Comparison of ENCODE assay signal across 19 cellular contexts in genomic region chr4:79288185-79288584, GRCh38. TPM values are rescaled to one million over a fixed set of nuclear protein-coding genes. Genes with fewer than 3 reads are reported as not detected.
DNase-seq lines count a peak whose midpoint lies in the region; ATAC-seq, FAIRE-seq and TF ChIP-seq lines count a peak whose summit lies in the region.
"Had no signal": no experiment of that assay in that cellular context is flagged by ENCODE, and none has a peak within 500 bp of the region (broad histone marks: within the 10 kb centered on the region; RNA-seq: fewer than 3 reads in every experiment).

No MANE protein-coding gene starts in this region.

- H3K27ac ChIP-seq in A549: no peak overlapping the region
- H3K27ac ChIP-seq in GM23338 (ENCODE audit: low read depth): no peak overlapping the region
- H3K27ac ChIP-seq in SK-N-MC: peak overlapping the region; percentile 61
- peak overlapping the region; percentile 64 for H3K27ac ChIP-seq in neural cell (ENCODE audit: low read length)
- H3K27ac ChIP-seq in foreskin keratinocyte: no peak overlapping the region

- H3K4me1 Mint-ChIP-seq in GM23338: no peaks in the 10 kb centered on the region
- H3K4me1 Mint-ChIP-seq: CD14-positive monocyte had no signal

- no peak for FAIRE-seq in A549 (lab: Jason Lieb, UNC)
- FAIRE-seq: D721Med, GM12892, GM19239, H1 had no signal

- POLR2A ChIA-PET in A549 (lab: Yijun Ruan, JAX): no interaction called here

- H3K4me2 ChIP-seq in A549: no peak overlapping the region
- H3K4me2 ChIP-seq in GM23338: no peak overlapping the region
- H3K4me2 ChIP-seq in neural cell (ENCODE audit: low read length): peak overlapping the region; percentile 50

- TF ChIP-seq CTCF in A549 (IDR thresholded peaks at IDR 0.05) (no peak), GM23338 (conservative IDR thresholded peaks at IDR 0.05; ENCODE audit: low read depth in 2 of 2) (no peak), neural cell (IDR thresholded peaks at IDR 0.05; ENCODE audit: poor library complexity, severe bottlenecking) (no peak), foreskin keratinocyte (conservative IDR thresholded peaks at IDR 0.05) (no peak)

- DNase-seq in A549 (ENCODE audit: low read depth in 1 of 2, low spot score in 1 of 2): no peak
- no peak for DNase-seq in GM23338 (ENCODE audit: low spot score)
- DNase-seq in SK-N-MC (ENCODE audit: low read depth, low spot score): no peak
- no peak for DNase-seq in NCI-H345 (lab: John Stamatoyannopoulos, UW)
- DNase-seq in foreskin keratinocyte: no peak
- DNase-seq: CD8-positive, alpha-beta T cell; COR-L47; DND-41; GDM1 had no signal

- no peak overlapping the region for H3K27ac Mint-ChIP-seq in GM23338
- H3K27ac Mint-ChIP-seq: CD14-positive monocyte; CD8-positive, alpha-beta T cell had no signal

- H2AFZ ChIP-seq in GM23338: peak overlapping the region; percentile 60; the same call in 1 of the 2 replicates
- H2AFZ ChIP-seq in neural cell (ENCODE audit: low read depth, low read length): no peak overlapping the region

- CTCF ChIA-PET in A549 (lab: Yijun Ruan, JAX): no interaction called here

- ATAC-seq in A549 (no peak), GM23338 (no peak), foreskin keratinocyte (no peak)
- ATAC-seq: CD8-positive, alpha-beta T cell had no signal

- no peaks in the 10 kb centered on the region for H3K36me3 ChIP-seq in GM23338 (ENCODE audit: insufficient read depth)
- no peaks in the 10 kb centered on the region for H3K36me3 ChIP-seq in SK-N-MC (ENCODE audit: insufficient read depth, low read length)
- no peaks in the 10 kb centered on the region for H3K36me3 ChIP-seq in neural cell (ENCODE audit: insufficient read depth, low read length)
- H3K36me3 ChIP-seq: HAP-1 had no signal

- no peak for TF ChIP-seq POLR2A in A549 (IDR thresholded peaks at IDR 0.05; ENCODE audit: low read length)

- H4K20me1 ChIP-seq in GM23338 (replicated peaks; ENCODE audit: insufficient read depth) (no peaks in the 10 kb centered on the region), neural cell (ENCODE audit: insufficient read depth) (no peaks in the 10 kb centered on the region)

- TF ChIP-seq RAD21 in A549 (conservative IDR thresholded peaks at IDR 0.05 in 1 of 2, IDR thresholded peaks at IDR 0.05 in 1 of 2): no peak
- TF ChIP-seq RAD21 in neural cell (conservative IDR thresholded peaks at IDR 0.05): no peak

- H3K9ac ChIP-seq in SK-N-MC (ENCODE audit: insufficient read length) (no peak overlapping the region), neural cell (ENCODE audit: low read length) (peak overlapping the region; percentile 9)

- H3K36me3 Mint-ChIP-seq in GM23338 (ENCODE audit: low read depth): no peaks in the 10 kb centered on the region
- H3K36me3 Mint-ChIP-seq: CD14-positive monocyte; CD8-positive, alpha-beta T cell had no signal

- H3K9me2 ChIP-seq in GM23338 (ENCODE audit: insufficient read depth): no peaks in the 10 kb centered on the region
- no peaks in the 10 kb centered on the region for H3K9me2 ChIP-seq in neural cell (ENCODE audit: insufficient read depth, low read length)

- no peaks in the 10 kb centered on the region for H3K27me3 Mint-ChIP-seq in GM23338 (ENCODE audit: insufficient read depth, low read depth, poor library complexity)

- no peak overlapping the region for H3K4me3 Mint-ChIP-seq in GM23338
- H3K4me3 Mint-ChIP-seq: CD14-positive monocyte; CD8-positive, alpha-beta T cell had no signal

- H3K27me3 ChIP-seq in GM23338 (ENCODE audit: insufficient read depth): no peaks in the 10 kb centered on the region
- no peaks in the 10 kb centered on the region for H3K27me3 ChIP-seq in neural cell (ENCODE audit: insufficient read depth, low read depth, low read length)
- H3K27me3 ChIP-seq in foreskin keratinocyte: peaks cover 3% of the 10 kb centered on the region

- no peak for TF ChIP-seq EP300 in A549 (IDR thresholded peaks at IDR 0.05)
- no peak for TF ChIP-seq EP300 in neural cell (conservative IDR thresholded peaks at IDR 0.05; ENCODE audit: poor library complexity, severe bottlenecking)

- 21% methylated on average over 1 of the region's 1 CpG for WGBS in A549 (ENCODE audit: missing lambda C conversion rate)

- H3K79me2 ChIP-seq in GM23338 (replicated peaks; ENCODE audit: insufficient read depth) (no peaks in the 10 kb centered on the region), neural cell (replicated peaks; ENCODE audit: insufficient read depth, low read length) (no peaks in the 10 kb centered on the region)

- H3K4me1 ChIP-seq in A549 (no peaks in the 10 kb centered on the region), GM23338 (ENCODE audit: insufficient read depth) (no peaks in the 10 kb centered on the region), foreskin keratinocyte (no peaks in the 10 kb centered on the region)
- H3K4me1 ChIP-seq: HAP-1 had no signal

- H3F3A ChIP-seq in GM23338 (replicated peaks; ENCODE audit: low read depth) (no peaks in the 10 kb centered on the region), neural cell (ENCODE audit: insufficient read depth, low read length, poor library complexity, severe bottlenecking) (no peaks in the 10 kb centered on the region)

- no peaks in the 10 kb centered on the region for H3K9me3 Mint-ChIP-seq in GM23338
- H3K9me3 Mint-ChIP-seq: CD14-positive monocyte; CD8-positive, alpha-beta T cell had no signal

- H3K4me3 ChIP-seq in A549: no peak overlapping the region
- H3K4me3 ChIP-seq in GM23338: no peak overlapping the region
- peak overlapping the region; percentile 34; the same call in 1 of the 2 replicates for H3K4me3 ChIP-seq in SK-N-MC
- H3K4me3 ChIP-seq in neural cell (ENCODE audit: low read length): no peak overlapping the region
- H3K4me3 ChIP-seq: HAP-1 had no signal

- no peaks in the 10 kb centered on the region for H3K9me3 ChIP-seq in A549
- no peaks in the 10 kb centered on the region for H3K9me3 ChIP-seq in SK-N-MC (ENCODE audit: low read depth, low read length)
- no peaks in the 10 kb centered on the region for H3K9me3 ChIP-seq in neural cell (ENCODE audit: low read length)
- H3K9me3 ChIP-seq: HAP-1 had no signal

TF ChIP-seq in A549, 52 proteins besides CTCF, POLR2A, EP300 and RAD21:
- TF ChIP-seq MAFK (IDR thresholded peaks at IDR 0.05; ENCODE audit: partially characterized antibody) (peak; percentile 67), ZC3H11A (IDR thresholded peaks at IDR 0.05) (no peak), PHF8 (IDR thresholded peaks at IDR 0.05; ENCODE audit: borderline replicate concordance, low read depth) (no peak), GATA3 (IDR thresholded peaks at IDR 0.05; ENCODE audit: borderline replicate concordance) (no peak), BHLHE40 (IDR thresholded peaks at IDR 0.05; ENCODE audit: low read depth, low read length) (no peak), RNF2 (IDR thresholded peaks at IDR 0.05; ENCODE audit: borderline replicate concordance, low read depth) (no peak), CHD4 (IDR thresholded peaks at IDR 0.05; ENCODE audit: borderline replicate concordance) (no peak)
TF ChIP-seq in A549: peak in this region for 1.

TF ChIP-seq in GM23338, 12 proteins besides CTCF, POLR2A, EP300 and RAD21 (continues in another document):
- no peak for TF ChIP-seq ZNF331 (CRISPR knock-in tag; IDR thresholded peaks at IDR 0.05; ENCODE audit: low read depth)
- no peak for TF ChIP-seq CREB1 (CRISPR knock-in tag; IDR thresholded peaks at IDR 0.05; ENCODE audit: low read depth)

TF ChIP-seq in neural cell, 6 proteins besides CTCF, POLR2A, EP300 and RAD21:
- TF ChIP-seq POLR2AphosphoS5 (IDR thresholded peaks at IDR 0.05) (no peak), MXI1 (conservative IDR thresholded peaks at IDR 0.05; ENCODE audit: poor library complexity, severe bottlenecking) (no peak), SMC3 (conservative IDR thresholded peaks at IDR 0.05; ENCODE audit: poor library complexity) (no peak), TAF1 (IDR thresholded peaks at IDR 0.05; ENCODE audit: low read depth) (no peak), EZH2 (IDR thresholded peaks at IDR 0.05; ENCODE audit: borderline replicate concordance, insufficient read depth, low read length, poor library complexity, severe bottlenecking) (no peak)
- TF ChIP-seq, protein P1, sequence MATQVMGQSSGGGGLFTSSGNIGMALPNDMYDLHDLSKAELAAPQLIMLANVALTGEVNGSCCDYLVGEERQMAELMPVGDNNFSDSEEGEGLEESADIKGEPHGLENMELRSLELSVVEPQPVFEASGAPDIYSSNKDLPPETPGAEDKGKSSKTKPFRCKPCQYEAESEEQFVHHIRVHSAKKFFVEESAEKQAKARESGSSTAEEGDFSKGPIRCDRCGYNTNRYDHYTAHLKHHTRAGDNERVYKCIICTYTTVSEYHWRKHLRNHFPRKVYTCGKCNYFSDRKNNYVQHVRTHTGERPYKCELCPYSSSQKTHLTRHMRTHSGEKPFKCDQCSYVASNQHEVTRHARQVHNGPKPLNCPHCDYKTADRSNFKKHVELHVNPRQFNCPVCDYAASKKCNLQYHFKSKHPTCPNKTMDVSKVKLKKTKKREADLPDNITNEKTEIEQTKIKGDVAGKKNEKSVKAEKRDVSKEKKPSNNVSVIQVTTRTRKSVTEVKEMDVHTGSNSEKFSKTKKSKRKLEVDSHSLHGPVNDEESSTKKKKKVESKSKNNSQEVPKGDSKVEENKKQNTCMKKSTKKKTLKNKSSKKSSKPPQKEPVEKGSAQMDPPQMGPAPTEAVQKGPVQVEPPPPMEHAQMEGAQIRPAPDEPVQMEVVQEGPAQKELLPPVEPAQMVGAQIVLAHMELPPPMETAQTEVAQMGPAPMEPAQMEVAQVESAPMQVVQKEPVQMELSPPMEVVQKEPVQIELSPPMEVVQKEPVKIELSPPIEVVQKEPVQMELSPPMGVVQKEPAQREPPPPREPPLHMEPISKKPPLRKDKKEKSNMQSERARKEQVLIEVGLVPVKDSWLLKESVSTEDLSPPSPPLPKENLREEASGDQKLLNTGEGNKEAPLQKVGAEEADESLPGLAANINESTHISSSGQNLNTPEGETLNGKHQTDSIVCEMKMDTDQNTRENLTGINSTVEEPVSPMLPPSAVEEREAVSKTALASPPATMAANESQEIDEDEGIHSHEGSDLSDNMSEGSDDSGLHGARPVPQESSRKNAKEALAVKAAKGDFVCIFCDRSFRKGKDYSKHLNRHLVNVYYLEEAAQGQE (IDR thresholded peaks at IDR 0.05; ENCODE audit: borderline replicate concordance): no peak
TF ChIP-seq in neural cell: peak in this region for 0.

RNA-seq across cellular contexts. Expression of gene NAA11, which starts 37.7 kb away (rescaled TPM):
- polyA plus RNA-seq in A549 (2011; rRNA removed) (not detected in 2 replicates), A549 (2017; fragmentation: RNase III; extraction: RNeasy Plus Mini Kit Qiagen cat#74134 plus additional on column Dnase treatment) (not detected in 3 replicates), GM23338 (2016; fragmentation: Nextera tagmentation; extraction: Ambion mirVana) (not detected in 2 replicates), neural cell (not detected in 2 replicates), foreskin keratinocyte (not detected in 2 replicates)
- polyA plus RNA-seq in A549 (2012; cell fraction: cytosol; rRNA removed): not detected in 2 replicates
- not detected in 2 replicates for polyA plus RNA-seq in A549 (2012; cell fraction: nucleus; rRNA removed)
- not detected in 2 replicates for polyA minus RNA-seq in A549 (2011; rRNA and poly(A)+ RNA removed)
- not detected in 2 replicates for total RNA-seq in GM23338 (2014; rRNA removed; shearing (Covaris generic))
- not detected in 2 replicates for polyA minus RNA-seq in neural cell
- not detected in 2 replicates for total RNA-seq in foreskin keratinocyte
- total RNA-seq: A673; CD8-positive, alpha-beta T cell; H1; HT1080 had no signal
- polyA plus RNA-seq: BJ, CD14-positive monocyte, H1 had no signal

Comparison
In these comparisons a context has a peak if more than half of its experiments do, and no peak if none do; other contexts are left out.
1. H3K27ac ChIP-seq: peak in SK-N-MC (single experiment) and neural cell (single experiment); none in A549 (0 of 2), GM23338 (single experiment) and foreskin keratinocyte (single experiment).